8 cellular contexts compared by ENCODE assay signal in the genomic region with DNA sequence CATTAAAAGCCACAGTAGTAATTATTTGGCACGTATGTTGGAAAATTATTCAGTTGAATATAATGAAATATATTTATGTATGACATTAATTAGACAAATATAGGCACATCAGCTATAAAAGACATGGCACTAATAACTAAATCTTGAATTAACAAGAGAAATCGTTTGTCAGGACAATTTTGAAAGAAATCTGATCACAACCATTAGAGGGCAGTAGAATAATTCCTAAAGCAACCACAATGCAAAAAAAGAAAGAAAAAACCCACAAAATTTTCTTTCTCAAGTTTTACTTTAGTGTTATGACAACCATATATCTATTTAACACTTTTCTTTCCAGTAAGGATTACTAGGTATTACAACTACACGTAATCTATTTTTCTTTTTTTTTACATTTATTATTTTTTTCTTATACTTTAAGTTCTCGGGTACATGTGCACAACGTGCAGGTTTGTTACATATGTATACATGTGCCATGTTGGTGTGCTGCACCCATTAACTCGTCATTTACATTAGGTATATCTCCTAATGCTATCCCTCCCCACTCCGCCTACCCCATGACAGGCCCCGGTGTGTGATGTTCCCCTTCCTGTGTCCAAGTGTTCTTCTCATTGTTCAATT.
DNase-seq lines count a peak whose midpoint lies in the region; ATAC-seq and TF ChIP-seq lines count a peak whose summit lies in the region.
"Not testable (repeated sequence)": the region's sequence is repeated elsewhere in the genome, so short reads cannot be mapped to it uniquely, and the experiment has no call there.

No MANE protein-coding gene starts in this region.

- intact Hi-C loops in natural killer cell (cut with micrococcal nuclease); upper lobe of right lung (cut with DNase I): not testable (repeated sequence)

- not testable (repeated sequence) for ATAC-seq in natural killer cell, upper lobe of right lung

- not testable (repeated sequence) for TF ChIP-seq EP300 in SK-N-SH (IDR thresholded peaks at IDR 0.05; ENCODE audit: borderline replicate concordance in 1 of 2, low read depth in 1 of 2, low read length in 1 of 2)

- H3F3A ChIP-seq in SK-N-SH (replicated peaks; ENCODE audit: insufficient read depth): peaks cover 17% of the 10 kb centered on the region

- not testable (repeated sequence) for H4K20me1 ChIP-seq in SK-N-SH (ENCODE audit: insufficient read depth)

- not testable (repeated sequence) for H3K9me3 Mint-ChIP-seq in glutamatergic neuron (ENCODE audit: unreplicated experiment); natural killer cell

- not testable (repeated sequence) for H3K4me3 Mint-ChIP-seq in glutamatergic neuron (ENCODE audit: unreplicated experiment); natural killer cell

- TF ChIP-seq CTCF in SK-N-SH (IDR thresholded peaks at IDR 0.05) (peak; percentile 80), glutamatergic neuron (IDR thresholded peaks at IDR 0.05; ENCODE audit: partially characterized antibody, unreplicated experiment) (peak; percentile 57), natural killer cell (IDR thresholded peaks at IDR 0.05) (peak; percentile 39), upper lobe of right lung (IDR thresholded peaks at IDR 0.05) (peak; percentile 68)

- POLR2A ChIA-PET in SK-N-SH (lab: Yijun Ruan, JAX): not testable (repeated sequence)

- CTCF ChIA-PET in SK-N-SH (lab: Yijun Ruan, JAX): interaction anchor here (0.6 to 3.1 kb wide), 36 partner anchors 9 to 1750 kb away, joined by 3 to 31 read pairs (median 3); partner anchors contain the start of gene CCDC150

- not testable (repeated sequence) for H3K9me2 ChIP-seq in SK-N-SH

- not testable (repeated sequence) for H3K4me3 ChIP-seq in SK-N-SH (ENCODE audit: low read depth in 2 of 2, low read length in 1 of 2); upper lobe of right lung

- peak; percentile 47 for DNase-seq in DMS79 treated with DMSO at 0.1 percent for 48 hours (lab: John Stamatoyannopoulos, UW)
- peak; percentile 60 for DNase-seq in HT-29 (ENCODE audit: low spot score)
- peak; percentile 28 for DNase-seq in NCI-H2196 (lab: John Stamatoyannopoulos, UW; ENCODE audit: unreplicated experiment)
- peak; percentile 27 for DNase-seq in SK-N-SH
- DNase-seq in cerebellar cortex (ENCODE audit: low spot score): peak; percentile 39
- DNase-seq in glutamatergic neuron, natural killer cell, upper lobe of right lung: not testable (repeated sequence)

- H3K27me3 ChIP-seq in SK-N-SH (ENCODE audit: insufficient read depth); upper lobe of right lung: not testable (repeated sequence)

- not testable (repeated sequence) for H3K4me1 Mint-ChIP-seq in glutamatergic neuron (ENCODE audit: low read depth, unreplicated experiment); natural killer cell

- WGBS in SK-N-SH (ENCODE audit: low lambda C conversion rate): 55% methylated on average over 8 of the region's 8 CpGs

- not testable (repeated sequence) for H3K36me3 Mint-ChIP-seq in glutamatergic neuron (ENCODE audit: unreplicated experiment); natural killer cell

- H3K27ac ChIP-seq in SK-N-SH (ENCODE audit: low read depth in 2 of 2, low read length in 1 of 2); upper lobe of right lung: not testable (repeated sequence)

- H3K4me1 ChIP-seq in SK-N-SH (ENCODE audit: control insufficient read depth in 1 of 2, insufficient read depth in 2 of 2, low read depth in 1 of 2, low read length in 1 of 2): peaks cover 6 to 14% of the 10 kb centered on the region in 2 experiments
- H3K4me1 ChIP-seq in upper lobe of right lung: not testable (repeated sequence)

- H3K36me3 ChIP-seq in SK-N-SH (replicated peaks in 1 of 2; ENCODE audit: control insufficient read depth in 1 of 2, insufficient read depth in 2 of 2, low read length in 1 of 2); upper lobe of right lung: not testable (repeated sequence)

- H3K4me2 ChIP-seq in SK-N-SH: not testable (repeated sequence)

- peak overlapping the region; percentile 7 for H3K27ac Mint-ChIP-seq in glutamatergic neuron (ENCODE audit: unreplicated experiment)
- H3K27ac Mint-ChIP-seq in natural killer cell: not testable (repeated sequence)

- not testable (repeated sequence) for H3K79me2 ChIP-seq in SK-N-SH (ENCODE audit: insufficient read depth)

- H3K9ac ChIP-seq in SK-N-SH: not testable (repeated sequence)

- TF ChIP-seq RAD21 in SK-N-SH (IDR thresholded peaks at IDR 0.05; ENCODE audit: low read length): peak; percentile 76

- H3K9me3 ChIP-seq in SK-N-SH, upper lobe of right lung: not testable (repeated sequence)

- H3K27me3 Mint-ChIP-seq in glutamatergic neuron (ENCODE audit: unreplicated experiment); natural killer cell (ENCODE audit: low read depth in 2 of 2): not testable (repeated sequence)

- H2AFZ ChIP-seq in SK-N-SH (ENCODE audit: low read depth): not testable (repeated sequence)

TF ChIP-seq in SK-N-SH, 30 proteins besides CTCF, POLR2A, EP300 and RAD21:
- TF ChIP-seq SMC3 (IDR thresholded peaks at IDR 0.05; ENCODE audit: low read depth, low read length): peak; percentile 46
